8 cellular contexts compared by ENCODE assay signal in genomic region chr9:70602364-70603019, GRCh38.
DNase-seq lines count a peak whose midpoint lies in the region; ATAC-seq, FAIRE-seq and TF ChIP-seq lines count a peak whose summit lies in the region.

No MANE protein-coding gene starts in this region.

- CTCF ChIA-PET in PC-9 (lab: Charles Lee): interaction anchor here (0.5 to 1.1 kb wide), 10 partner anchors 11 to 704 kb away, joined by 3 to 9 read pairs (median 4); no protein-coding TSS in a partner anchor
- CTCF ChIA-PET in activated naive CD4-positive, alpha-beta T cell treated with anti-CD3 and anti-CD28 coated beads for 36 hours (lab: Charles Lee): interaction anchor here (0.6 to 2.1 kb wide), 73 partner anchors 9 to 1864 kb away, joined by 3 to 52 read pairs (median 4); partner anchors contain the start of gene KLF9

- H3K4me1 Mint-ChIP-seq in activated naive CD4-positive, alpha-beta T cell treated with anti-CD3 and anti-CD28 coated beads for 36 hours (ENCODE audit: low read depth): peaks cover 8% of the 10 kb centered on the region

- H3K27ac Mint-ChIP-seq in activated naive CD4-positive, alpha-beta T cell treated with anti-CD3 and anti-CD28 coated beads for 36 hours: no peak overlapping the region

- H3K4me3 ChIP-seq in Jurkat, Clone E6-1 (ENCODE audit: low read length): no peak overlapping the region
- H3K4me3 ChIP-seq in PC-9: no peak overlapping the region

- no peaks in the 10 kb centered on the region for H3K36me3 Mint-ChIP-seq in activated naive CD4-positive, alpha-beta T cell treated with anti-CD3 and anti-CD28 coated beads for 36 hours (ENCODE audit: low read depth)

- no peak overlapping the region for H3K4me2 ChIP-seq in PC-9

- no peaks in the 10 kb centered on the region for H3K79me2 ChIP-seq in PC-9 (ENCODE audit: low read depth)

- intact Hi-C loops in PC-9 (cut with micrococcal nuclease; ENCODE audit: unreplicated experiment): loop anchor here (1.0 to 10.0 kb wide), 8 partner anchors 118 to 928 kb away; partner anchors contain the start of gene APBA1
- intact Hi-C loops in activated naive CD4-positive, alpha-beta T cell treated with anti-CD3 and anti-CD28 coated beads for 36 hours (cut with micrococcal nuclease): loop anchor here (1.0 to 5.0 kb wide), 14 partner anchors 38 to 930 kb away; partner anchors contain the start of genes APBA1 and SMC5

- H3K36me3 ChIP-seq in PC-9 (ENCODE audit: low read depth): no peaks in the 10 kb centered on the region

- no peak overlapping the region for H3K4me3 Mint-ChIP-seq in activated naive CD4-positive, alpha-beta T cell treated with anti-CD3 and anti-CD28 coated beads for 36 hours

- BruUV-seq in PC-9 (replicated peaks; lab: Mats Ljungman, UMichigan): no TSS peak

- peak; percentile 85 for ATAC-seq in GM21423 (IDR thresholded peaks at IDR 0.05; ENCODE audit: unreplicated experiment)

- H3K27me3 Mint-ChIP-seq in activated naive CD4-positive, alpha-beta T cell treated with anti-CD3 and anti-CD28 coated beads for 36 hours (ENCODE audit: low read depth): no peaks in the 10 kb centered on the region

- no peaks in the 10 kb centered on the region for H3K9me3 Mint-ChIP-seq in activated naive CD4-positive, alpha-beta T cell treated with anti-CD3 and anti-CD28 coated beads for 36 hours

- no peak overlapping the region for H3K27ac ChIP-seq in PC-9

- H3F3A ChIP-seq in PC-9 (ENCODE audit: insufficient read depth, low read depth): no peaks in the 10 kb centered on the region

- TF ChIP-seq CTCF in PC-9 (conservative IDR thresholded peaks at IDR 0.05): peak; percentile 87

- H3K4me1 ChIP-seq in PC-9 (replicated peaks; ENCODE audit: insufficient read depth): no peaks in the 10 kb centered on the region

- no peaks in the 10 kb centered on the region for H3K27me3 ChIP-seq in PC-9 (ENCODE audit: insufficient read depth, low read depth)

- no peak overlapping the region for H2AFZ ChIP-seq in PC-9

- H3K9me2 ChIP-seq in PC-9 (ENCODE audit: insufficient read depth): no peaks in the 10 kb centered on the region

- FAIRE-seq in frontal cortex (lab: Jason Lieb, UNC): no peak

- H4K20me1 ChIP-seq in PC-9 (ENCODE audit: insufficient read depth): no peaks in the 10 kb centered on the region

- POLR2A ChIA-PET in PC-9 (lab: Charles Lee; ENCODE audit: unreplicated experiment): no interaction called here

- DNase-seq in DMS79 treated with DMSO at 0.1 percent for 48 hours (lab: John Stamatoyannopoulos, UW) (peak; percentile 39), PC-9 (peak; percentile 56 to 57), frontal cortex (ENCODE audit: low spot score in 2 of 2) (peak; percentile 13 to 44), nucleus accumbens (lab: John Stamatoyannopoulos, UW) (peak in 44 of 56 donors; percentile 12 to 80 (median 46)), ureter (ENCODE audit: low spot score) (peak; percentile 69)
- peak; percentile 47 for DNase-seq in Jurkat, Clone E6-1 (ENCODE audit: low read depth, low spot score)
- peak; percentile 71 for DNase-seq in activated naive CD4-positive, alpha-beta T cell treated with anti-CD3 and anti-CD28 coated beads for 36 hours

- no peaks in the 10 kb centered on the region for H3K9me3 ChIP-seq in PC-9 (ENCODE audit: insufficient read depth, low read depth)
